In genomic region chr9:79242489-79242888, GRCh38 we compare ENCODE assay signal across 20 cellular contexts.
"Had no signal": no experiment of that assay in that cellular context is flagged by ENCODE, and none has a peak within 500 bp of the region (broad histone marks: within the 10 kb centered on the region; RNA-seq: fewer than 3 reads in every experiment).

No MANE protein-coding gene starts in this region.

- H3K4me1 ChIP-seq: adrenal gland, ascending aorta, foreskin keratinocyte, right lobe of liver, stomach, transverse colon had no signal

- H3K9me3 ChIP-seq: adrenal gland, ascending aorta, right lobe of liver, stomach, transverse colon had no signal

- H3K27me3 ChIP-seq: adrenal gland, ascending aorta, brain microvascular endothelial cell, foreskin keratinocyte, right lobe of liver, stomach, transverse colon had no signal

- H3K27ac ChIP-seq: adrenal gland, ascending aorta, brain microvascular endothelial cell, foreskin keratinocyte, right lobe of liver, skin epidermis, stomach, transverse colon had no signal

- DNase-seq: activated T-cell treated with anti-CD3 and anti-CD28 coated beads, Interleukin-2, amount 50 U/mL, for 24 hours; adrenal gland; brain microvascular endothelial cell; caudate nucleus; dermis blood vessel endothelial cell; effector CD8-positive, alpha-beta T cell; foreskin keratinocyte; left colon; right lobe of liver; stimulated activated CD4-positive, alpha-beta T cell treated with anti-CD3 and anti-CD28 coated beads, Interleukin-2, amount 100 ng/mL, for 24 hours; stomach; transverse colon had no signal

- ATAC-seq: activated naive CD4-positive, alpha-beta T cell treated with anti-CD3 and anti-CD28 coated beads, Interleukin-2, amount 50 U/mL, for 72 hours; activated T-helper 17 cell treated with anti-CD3 and anti-CD28 coated beads, Interleukin-2, amount 50 U/mL, for 72 hours; foreskin keratinocyte; left colon; right lobe of liver; stimulated activated effector memory CD8-positive, alpha-beta T cell treated with anti-CD3 and anti-CD28 coated beads, Interleukin-12 subunit alpha, Interleukin-12 subunit beta, amount 100 ng/mL, for 72 hours; WTC11 had no signal

- H3K36me3 ChIP-seq: adrenal gland, ascending aorta, brain microvascular endothelial cell, right lobe of liver, stomach, transverse colon had no signal

- H3K4me3 ChIP-seq: adrenal gland, ascending aorta, right lobe of liver, skin epidermis, stomach, transverse colon had no signal

- FAIRE-seq: keratinocyte, urothelium cell line had no signal
